8 cellular contexts compared by ENCODE assay signal in genomic region chr3:153160451-153161137, GRCh38. TPM values are rescaled to one million over a fixed set of nuclear protein-coding genes. Genes with fewer than 3 reads are reported as not detected.
A peak's percentile ranks its signal among the peaks of the same experiment; 100 is the strongest.
DNase-seq lines count a peak whose midpoint lies in the region; ATAC-seq and TF ChIP-seq lines count a peak whose summit lies in the region.

No MANE protein-coding gene starts in this region.

- no peaks in the 10 kb centered on the region for H3K27me3 ChIP-seq in PC-3 (ENCODE audit: low read length)

- no peaks in the 10 kb centered on the region for H3F3A ChIP-seq in PC-3 (ENCODE audit: low read length, unreplicated experiment)

- no peaks in the 10 kb centered on the region for H3K27me3 Mint-ChIP-seq in activated T-helper 1 cell treated with anti-CD3 and anti-CD28 coated beads, Interleukin-12 subunit alpha, Interleukin-12 subunit beta, Interleukin-2, Interleukin-4 antibody, amounts not matched to agents 30 ng/mL and 10 ng/mL and 1 ng/mL, durations not matched to agents 14 hours and 24 hours and 36 hours (ENCODE audit: insufficient read depth)
- no peaks in the 10 kb centered on the region for H3K27me3 Mint-ChIP-seq in natural killer cell treated with Interleukin-12 subunit alpha and Interleukin-12 subunit beta and Interleukin-15 and Interleukin-18, amount 100 ng/mL, for 72 hours

- peaks cover 10% of the 10 kb centered on the region for H3K36me3 ChIP-seq in PC-3 (ENCODE audit: low read depth, low read length)

- no peaks in the 10 kb centered on the region for H3K9me3 ChIP-seq in PC-3 (ENCODE audit: low read length)

- H3K9me2 ChIP-seq in PC-3 (replicated peaks; ENCODE audit: low read length): no peaks in the 10 kb centered on the region

- peak overlapping the region; percentile 95 for H3K4me2 ChIP-seq in PC-3 (ENCODE audit: low read length)

- peaks cover 15% of the 10 kb centered on the region for H3K36me3 Mint-ChIP-seq in activated T-helper 1 cell treated with anti-CD3 and anti-CD28 coated beads, Interleukin-12 subunit alpha, Interleukin-12 subunit beta, Interleukin-2, Interleukin-4 antibody, amounts not matched to agents 30 ng/mL and 10 ng/mL and 1 ng/mL, durations not matched to agents 14 hours and 24 hours and 36 hours (ENCODE audit: low read depth)
- H3K36me3 Mint-ChIP-seq in natural killer cell treated with Interleukin-12 subunit alpha and Interleukin-12 subunit beta and Interleukin-15 and Interleukin-18, amount 100 ng/mL, for 72 hours: no peaks in the 10 kb centered on the region

- CTCF ChIA-PET in PC-3 (lab: Charles Lee): interaction anchor here (0.6 to 2.5 kb wide), 6 partner anchors 35 to 434 kb away, joined by 3 to 34 read pairs (median 5); no protein-coding TSS in a partner anchor

- no peaks in the 10 kb centered on the region for H3K9me3 Mint-ChIP-seq in activated T-helper 1 cell treated with anti-CD3 and anti-CD28 coated beads, Interleukin-12 subunit alpha, Interleukin-12 subunit beta, Interleukin-2, Interleukin-4 antibody, amounts not matched to agents 30 ng/mL and 10 ng/mL and 1 ng/mL, durations not matched to agents 14 hours and 24 hours and 36 hours
- H3K9me3 Mint-ChIP-seq in natural killer cell treated with Interleukin-12 subunit alpha and Interleukin-12 subunit beta and Interleukin-15 and Interleukin-18, amount 100 ng/mL, for 72 hours: no peaks in the 10 kb centered on the region

- peak overlapping the region; percentile 94 for H3K27ac ChIP-seq in PC-3 (ENCODE audit: low read length)

- TSS peak; percentile 68 for BruUV-seq in PC-3 (replicated peaks; lab: Mats Ljungman, UMichigan)

- peak overlapping the region; percentile 95 for H3K4me3 ChIP-seq in PC-3 (ENCODE audit: low read length)
- peak overlapping the region; percentile 95 for H3K4me3 ChIP-seq in fibroblast of mammary gland (ENCODE audit: control insufficient read depth, low read depth, low read length)

- no peak for TF ChIP-seq CTCF in PC-3 (conservative IDR thresholded peaks at IDR 0.05; ENCODE audit: low read depth, low read length)
- TF ChIP-seq CTCF in fibroblast of mammary gland (conservative IDR thresholded peaks at IDR 0.05; ENCODE audit: control insufficient read depth, insufficient read depth, low read depth, low read length): no peak

- intact Hi-C loops in PC-3 (cut with micrococcal nuclease): loop anchor here (1.0 to 10.0 kb wide), 8 partner anchors 20 to 744 kb away; no protein-coding TSS in a partner anchor
- intact Hi-C loops in activated T-helper 1 cell treated with anti-CD3 and anti-CD28 coated beads, Interleukin-12 subunit alpha, Interleukin-12 subunit beta, Interleukin-2, Interleukin-4 antibody, amounts not matched to agents 30 ng/mL and 10 ng/mL and 1 ng/mL, durations not matched to agents 14 hours and 24 hours and 36 hours (cut with micrococcal nuclease): loop anchor here (1.0 to 10.0 kb wide), 10 partner anchors 22 to 1956 kb away; partner anchors contain the start of genes DHX36, GPR171 and MBNL1

- H4K20me1 ChIP-seq in PC-3 (ENCODE audit: low read length): peaks cover 25% of the 10 kb centered on the region

- ATAC-seq in GM19035 (IDR thresholded peaks at IDR 0.05; ENCODE audit: unreplicated experiment): peak; percentile 24
- ATAC-seq in HG03280 (IDR thresholded peaks at IDR 0.05; ENCODE audit: unreplicated experiment): peak; percentile 26
- ATAC-seq in PC-3: peak; percentile 38
- peak; percentile 53 to 61 for ATAC-seq in natural killer cell treated with Interleukin-12 subunit alpha and Interleukin-12 subunit beta and Interleukin-15 and Interleukin-18, amount 100 ng/mL, for 72 hours
- peak; percentile 48 for ATAC-seq in stimulated activated naive CD8-positive, alpha-beta T cell treated with anti-CD3 and anti-CD28 coated beads, Interleukin-15, Interleukin-2, amounts not matched to agents 100 U/mL and 50 U/mL, for 24 hours

- peaks cover 36% of the 10 kb centered on the region for H3K79me2 ChIP-seq in PC-3 (ENCODE audit: low read length)

- POLR2A ChIA-PET in PC-3 (lab: Charles Lee; ENCODE audit: unreplicated experiment): interaction anchor here (0.5 to 2.1 kb wide), 24 partner anchors 11 to 1391 kb away, joined by 3 to 31 read pairs (median 6); no protein-coding TSS in a partner anchor

- H3K4me3 Mint-ChIP-seq in activated T-helper 1 cell treated with anti-CD3 and anti-CD28 coated beads, Interleukin-12 subunit alpha, Interleukin-12 subunit beta, Interleukin-2, Interleukin-4 antibody, amounts not matched to agents 30 ng/mL and 10 ng/mL and 1 ng/mL, durations not matched to agents 14 hours and 24 hours and 36 hours: peak overlapping the region; percentile 90
- H3K4me3 Mint-ChIP-seq in natural killer cell treated with Interleukin-12 subunit alpha and Interleukin-12 subunit beta and Interleukin-15 and Interleukin-18, amount 100 ng/mL, for 72 hours: peak overlapping the region; percentile 98

- H3K4me1 ChIP-seq in PC-3 (ENCODE audit: insufficient read depth, low read length): peaks cover 25% of the 10 kb centered on the region

- H3K27ac Mint-ChIP-seq in activated T-helper 1 cell treated with anti-CD3 and anti-CD28 coated beads, Interleukin-12 subunit alpha, Interleukin-12 subunit beta, Interleukin-2, Interleukin-4 antibody, amounts not matched to agents 30 ng/mL and 10 ng/mL and 1 ng/mL, durations not matched to agents 14 hours and 24 hours and 36 hours: peak overlapping the region; percentile 97
- peak overlapping the region; percentile 88 to 96 for H3K27ac Mint-ChIP-seq in natural killer cell treated with Interleukin-12 subunit alpha and Interleukin-12 subunit beta and Interleukin-15 and Interleukin-18, amount 100 ng/mL, for 72 hours

- H3K4me1 Mint-ChIP-seq in activated T-helper 1 cell treated with anti-CD3 and anti-CD28 coated beads, Interleukin-12 subunit alpha, Interleukin-12 subunit beta, Interleukin-2, Interleukin-4 antibody, amounts not matched to agents 30 ng/mL and 10 ng/mL and 1 ng/mL, durations not matched to agents 14 hours and 24 hours and 36 hours (ENCODE audit: low read depth): peaks cover 41% of the 10 kb centered on the region
- peaks cover 30 to 34% of the 10 kb centered on the region in 2 donors for H3K4me1 Mint-ChIP-seq in natural killer cell treated with Interleukin-12 subunit alpha and Interleukin-12 subunit beta and Interleukin-15 and Interleukin-18, amount 100 ng/mL, for 72 hours (ENCODE audit: low read depth in 2 of 2)

- H3K9ac ChIP-seq in PC-3 (ENCODE audit: low read length): peak overlapping the region; percentile 88

- DNase-seq in AML-193 (lab: John Stamatoyannopoulos, UW): peak; percentile 87 to 92
- DNase-seq in PC-3: peak; percentile 92
- peak; percentile 69 for DNase-seq in activated T-helper 1 cell treated with anti-CD3 and anti-CD28 coated beads, Interleukin-12 subunit alpha, Interleukin-12 subunit beta, Interleukin-2, Interleukin-4 antibody, amounts not matched to agents 30 ng/mL and 10 ng/mL and 1 ng/mL, durations not matched to agents 14 hours and 24 hours and 36 hours (ENCODE audit: low spot score)
- DNase-seq in fibroblast of mammary gland (ENCODE audit: low read depth): peak; percentile 88
- peak; percentile 86 for DNase-seq in natural killer cell treated with Interleukin-12 subunit alpha and Interleukin-12 subunit beta and Interleukin-15 and Interleukin-18, amount 100 ng/mL, for 72 hours (ENCODE audit: low spot score)
- peak; percentile 84 for DNase-seq in stimulated activated naive CD8-positive, alpha-beta T cell treated with anti-CD3 and anti-CD28 coated beads, Interleukin-15, Interleukin-2, amounts not matched to agents 100 U/mL and 50 U/mL, for 24 hours

- peak overlapping the region; percentile 78 for H2AFZ ChIP-seq in PC-3 (ENCODE audit: low read length)

RNA-seq across cellular contexts. Expression of gene RAP2B, which starts 1.4 kb away (rescaled TPM):
- 37.8 and 41.4 TPM in 2 replicates for total RNA-seq in PC-3 (2014; rRNA removed)
- 15.4 and 16.0 TPM in 2 replicates for total RNA-seq in activated T-helper 1 cell treated with anti-CD3 and anti-CD28 coated beads, Interleukin-12 subunit alpha, Interleukin-12 subunit beta, Interleukin-2, Interleukin-4 antibody, amounts not matched to agents 30 ng/mL and 10 ng/mL and 1 ng/mL, durations not matched to agents 14 hours and 24 hours and 36 hours
- 10 to 100 TPM; 12.1 to 13.6 TPM for total RNA-seq in natural killer cell treated with Interleukin-12 subunit alpha and Interleukin-12 subunit beta and Interleukin-15 and Interleukin-18, amount 100 ng/mL, for 72 hours

Comparison
In these comparisons a context has a peak if more than half of its experiments do, and no peak if none do; other contexts are left out.
1. Peak in every context shown above with its lines: DNase-seq, ATAC-seq, H3K4me3 ChIP-seq and H3K27ac ChIP-seq.